ENCODE assay signal across 8 cellular contexts in the genomic region with DNA sequence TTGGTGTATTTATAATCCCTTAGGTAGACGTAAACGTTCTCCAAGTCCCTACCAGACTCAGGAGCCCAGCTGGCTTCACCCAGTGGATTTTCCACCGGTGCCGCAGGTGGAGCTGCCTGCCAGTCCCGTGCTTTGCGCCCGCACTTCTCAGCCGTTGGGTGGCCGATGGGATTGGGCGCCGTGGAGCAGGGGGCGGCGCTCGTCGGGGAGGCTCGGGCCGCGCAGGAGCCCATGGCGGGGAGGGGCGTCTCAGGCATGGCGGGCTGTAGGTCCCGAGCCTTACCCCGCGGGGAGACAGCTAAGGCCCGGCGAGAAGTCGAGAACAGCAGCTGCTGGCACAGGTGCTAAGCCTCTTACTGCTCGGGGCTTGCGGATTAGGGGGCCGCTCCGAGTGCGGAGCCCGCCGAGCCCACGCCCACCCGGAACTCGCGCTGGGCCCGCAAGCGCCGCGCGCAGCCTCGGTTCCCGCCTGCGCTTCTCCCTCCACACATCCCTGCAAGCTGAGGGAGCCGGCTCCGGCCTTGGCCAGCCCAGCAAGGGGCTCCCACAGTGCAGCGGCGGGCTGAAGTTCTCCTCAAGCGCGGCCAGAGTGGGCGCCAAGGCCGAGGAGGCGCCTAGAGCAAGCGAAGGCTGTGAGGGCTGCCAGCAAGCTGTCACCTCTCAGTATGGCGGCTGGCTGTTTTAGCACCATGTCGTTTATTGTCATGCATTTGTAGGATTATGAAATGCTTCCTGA. TPM values are rescaled to one million over a fixed set of nuclear protein-coding genes. Genes with fewer than 3 reads are reported as not detected.
DNase-seq lines count a peak whose midpoint lies in the region; ATAC-seq and TF ChIP-seq lines count a peak whose summit lies in the region.

No MANE protein-coding gene starts in this region.

- peak; percentile 84 for DNase-seq in activated naive CD8-positive, alpha-beta T cell treated with anti-CD3 and anti-CD28 coated beads for 36 hours
- DNase-seq in left cardiac atrium (peak; percentile 74), prostate gland (ENCODE audit: low spot score) (peak; percentile 68)

- H4K20me1 ChIP-seq in SU-DHL-6 (ENCODE audit: low read depth, low read length) = no peaks in the 10 kb centered on the region

- H3K4me1 ChIP-seq in ACC112 (ENCODE audit: control insufficient read depth, insufficient read depth, low read length, unreplicated experiment) (peaks cover 5% of the 10 kb centered on the region), prostate gland (replicated peaks) (no peaks in the 10 kb centered on the region), urinary bladder (ENCODE audit: insufficient read depth) (no peaks in the 10 kb centered on the region)

- TF ChIP-seq CTCF in SU-DHL-6 (IDR thresholded peaks at IDR 0.05; ENCODE audit: insufficient read depth, low read length, poor library complexity, severe bottlenecking) (no peak), prostate gland (IDR thresholded peaks at IDR 0.05) (peak in 1 of 4 experiments; percentile 2)

- H3K9me3 ChIP-seq in KOPT-K1 (ENCODE audit: insufficient read depth, low read length, poor library complexity, severe bottlenecking) (peaks cover 3% of the 10 kb centered on the region), SU-DHL-6 (ENCODE audit: insufficient read depth, low read length) (no peaks in the 10 kb centered on the region), prostate gland (no peaks in the 10 kb centered on the region)

- ATAC-seq in GM19025 (IDR thresholded peaks at IDR 0.05; ENCODE audit: low read depth, unreplicated experiment) (peak; percentile 61), left cardiac atrium (peak; percentile 81)

- 2% methylated on average over 55 of the region's 58 CpGs for WGBS in prostate gland
- under 1% methylated on average over 58 of the region's 58 CpGs for WGBS in urinary bladder

- H3K36me3 Mint-ChIP-seq in activated naive CD8-positive, alpha-beta T cell treated with anti-CD3 and anti-CD28 coated beads for 36 hours = peaks cover 9% of the 10 kb centered on the region

- H3K4me3 Mint-ChIP-seq in activated naive CD8-positive, alpha-beta T cell treated with anti-CD3 and anti-CD28 coated beads for 36 hours = peak overlapping the region; percentile 73

- peak; percentile 16 for TF ChIP-seq POLR2A in prostate gland (IDR thresholded peaks at IDR 0.05)

- no peaks in the 10 kb centered on the region for H3K79me2 ChIP-seq in ACC112 (ENCODE audit: control insufficient read depth, insufficient read depth, low read length, unreplicated experiment)
- H3K79me2 ChIP-seq in SU-DHL-6 (ENCODE audit: insufficient read depth, low read length) = no peaks in the 10 kb centered on the region

- peaks cover 33% of the 10 kb centered on the region for H3K4me1 Mint-ChIP-seq in activated naive CD8-positive, alpha-beta T cell treated with anti-CD3 and anti-CD28 coated beads for 36 hours

- peaks cover 8% of the 10 kb centered on the region for H3K9me3 Mint-ChIP-seq in activated naive CD8-positive, alpha-beta T cell treated with anti-CD3 and anti-CD28 coated beads for 36 hours

- H3K27me3 ChIP-seq in ACC112 (ENCODE audit: insufficient read depth, low read length) (peaks cover 5% of the 10 kb centered on the region; the same call in 1 of the 2 replicates), SU-DHL-6 (ENCODE audit: low read length) (no peaks in the 10 kb centered on the region), prostate gland (replicated peaks; ENCODE audit: insufficient read depth) (no peaks in the 10 kb centered on the region)

- no peaks in the 10 kb centered on the region for H3K36me3 ChIP-seq in ACC112 (ENCODE audit: insufficient read depth, low read length)
- H3K36me3 ChIP-seq in KOPT-K1 (ENCODE audit: insufficient read depth, low read length) = no peaks in the 10 kb centered on the region
- no peaks in the 10 kb centered on the region for H3K36me3 ChIP-seq in SU-DHL-6 (ENCODE audit: low read length)
- H3K36me3 ChIP-seq in prostate gland = no peaks in the 10 kb centered on the region
- no peaks in the 10 kb centered on the region for H3K36me3 ChIP-seq in urinary bladder (ENCODE audit: insufficient read depth)

- H3K4me3 ChIP-seq in ACC112 (ENCODE audit: low read depth, low read length) (peak overlapping the region; percentile 78), SU-DHL-6 (ENCODE audit: insufficient read depth, low read length, poor library complexity, severe bottlenecking) (peak overlapping the region; percentile 12), prostate gland (peak overlapping the region; percentile 61 to 65), urinary bladder (ENCODE audit: low read depth, low read length) (peak overlapping the region; percentile 49)

- no peaks in the 10 kb centered on the region for H3K9me2 ChIP-seq in SU-DHL-6 (replicated peaks; ENCODE audit: insufficient read depth, low read length)

- peak overlapping the region; percentile 90 for H3K27ac Mint-ChIP-seq in activated naive CD8-positive, alpha-beta T cell treated with anti-CD3 and anti-CD28 coated beads for 36 hours

- H3K4me2 ChIP-seq in SU-DHL-6 (ENCODE audit: low read depth, low read length, poor library complexity, severe bottlenecking) = peak overlapping the region; percentile 35

- H3K27me3 Mint-ChIP-seq in activated naive CD8-positive, alpha-beta T cell treated with anti-CD3 and anti-CD28 coated beads for 36 hours = peaks cover 7% of the 10 kb centered on the region

- H3F3A ChIP-seq in SU-DHL-6 (ENCODE audit: insufficient read depth) = no peaks in the 10 kb centered on the region

- intact Hi-C loops in left cardiac atrium (cut with DNase I) = loop anchor here in 1 of 2 donors (10.0 kb wide), 1 partner anchor 118 kb away; no protein-coding TSS in a partner anchor
- intact Hi-C loops in prostate gland (cut with DNase I) = loop anchor here (2.0 kb wide), 1 partner anchor 28 kb away; no protein-coding TSS in a partner anchor

- peak overlapping the region; percentile 31 for H3K9ac ChIP-seq in SU-DHL-6 (ENCODE audit: low read length)

- peak overlapping the region; percentile 39 for H2AFZ ChIP-seq in ACC112 (ENCODE audit: low read length, unreplicated experiment)
- peak overlapping the region; percentile 84 for H2AFZ ChIP-seq in SU-DHL-6 (ENCODE audit: low read depth, low read length, severe bottlenecking)

- H3K27ac ChIP-seq in ACC112 (ENCODE audit: low read depth, low read length) = no peak overlapping the region
- H3K27ac ChIP-seq in KOPT-K1 (ENCODE audit: low read depth, low read length, poor library complexity, severe bottlenecking) = peak overlapping the region; percentile 94
- no peak overlapping the region for H3K27ac ChIP-seq in SU-DHL-6 (ENCODE audit: low read depth, low read length)
- H3K27ac ChIP-seq in prostate gland = peak overlapping the region; percentile 85 to 94
- H3K27ac ChIP-seq in urinary bladder (ENCODE audit: low read depth) = peak overlapping the region; percentile 84

RNA-seq across cellular contexts. Expression of gene TRIM27, which starts 57.3 kb away (rescaled TPM):
- total RNA-seq in activated naive CD8-positive, alpha-beta T cell treated with anti-CD3 and anti-CD28 coated beads for 36 hours = 10 to 100 TPM; 51.5 to 52.3 TPM
- 10 to 100 TPM; 20.7 to 25.3 TPM for total RNA-seq in left cardiac atrium
- 10 to 100 TPM; 79.2 to 85.7 TPM for total RNA-seq in prostate gland
- total RNA-seq in urinary bladder = 73.3 TPM
- 35.0 TPM for polyA plus RNA-seq in urinary bladder

Comparison
In these comparisons a context has a peak if more than half of its experiments do, and no peak if none do; other contexts are left out.
1. H3K27ac ChIP-seq: peak in KOPT-K1 (single experiment), prostate gland (2 of 2) and urinary bladder (single experiment); none in ACC112 (single experiment) and SU-DHL-6 (single experiment).
2. H3K4me3 ChIP-seq: peak in every context shown above with its lines; median percentile 78 in ACC112; 63 in prostate gland; 49 in urinary bladder; 12 in SU-DHL-6.
3. Peak in every context shown above with its lines, with median percentiles within 50 percentile points of each other: DNase-seq.